Comparison of ENCODE assay signal across 16 cellular contexts in the genomic region with DNA sequence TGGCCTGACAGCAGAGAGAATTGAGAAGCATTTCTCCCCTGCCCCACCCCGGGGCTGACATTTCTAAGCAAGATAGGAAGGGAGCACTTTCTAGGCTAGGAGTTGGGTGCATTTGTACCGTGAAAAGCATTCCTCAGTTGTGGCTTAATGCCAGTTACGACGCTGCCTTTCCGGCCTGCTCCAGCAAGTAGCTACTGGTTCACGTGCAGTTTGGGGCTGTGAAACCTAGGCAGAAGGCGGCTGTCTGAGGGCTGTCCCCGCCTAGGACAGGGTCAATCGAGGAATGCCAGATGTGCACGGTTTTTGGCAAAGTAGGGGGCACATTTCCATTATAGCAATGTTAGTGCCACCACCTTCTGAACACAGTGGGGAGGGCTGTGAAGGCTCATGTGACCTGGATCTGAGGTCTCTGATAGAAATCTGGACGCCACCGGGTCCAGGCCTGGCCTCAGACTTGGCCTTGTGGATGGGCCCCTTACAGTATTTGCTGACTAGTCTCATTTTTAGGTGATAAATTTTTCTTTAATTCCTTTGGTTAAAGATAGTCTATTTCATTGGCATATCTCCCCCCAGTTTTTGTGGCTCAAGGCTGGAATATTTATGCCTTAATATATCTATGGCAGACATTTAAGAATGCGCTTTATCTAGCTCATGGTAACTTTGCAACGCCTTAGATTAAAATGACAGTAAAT.
"Had no signal": no experiment of that assay in that cellular context is flagged by ENCODE, and none has a peak within 500 bp of the region (broad histone marks: within the 10 kb centered on the region; RNA-seq: fewer than 3 reads in every experiment).

No MANE protein-coding gene starts in this region.

- H3K27ac Mint-ChIP-seq: activated naive CD8-positive, alpha-beta T cell; natural killer cell had no signal

- H3K27me3 Mint-ChIP-seq: activated naive CD8-positive, alpha-beta T cell; stimulated activated naive CD8-positive, alpha-beta T cell treated with anti-CD3 and anti-CD28 coated beads, Interleukin-15, amount 100 ng/mL, for 72 hours had no signal

- ATAC-seq: mucosa of descending colon; natural killer cell; stimulated activated naive CD8-positive, alpha-beta T cell treated with anti-CD3 and anti-CD28 coated beads, Interleukin-15, amount 100 ng/mL, for 72 hours had no signal

- H3K27ac ChIP-seq: dorsolateral prefrontal cortex, esophagus squamous epithelium, thyroid gland, vagina had no signal

- H3K4me3 Mint-ChIP-seq: activated naive CD8-positive, alpha-beta T cell; natural killer cell; stimulated activated naive CD8-positive, alpha-beta T cell treated with anti-CD3 and anti-CD28 coated beads, Interleukin-15, amount 100 ng/mL, for 72 hours had no signal

- H3K4me3 ChIP-seq: dorsolateral prefrontal cortex, esophagus squamous epithelium, lung, mucosa of descending colon, thyroid gland, vagina had no signal

- H3K9me3 Mint-ChIP-seq: natural killer cell; stimulated activated naive CD8-positive, alpha-beta T cell treated with anti-CD3 and anti-CD28 coated beads, Interleukin-15, amount 100 ng/mL, for 72 hours had no signal

- H3K9me3 ChIP-seq: esophagus squamous epithelium, mucosa of descending colon, thyroid gland, vagina had no signal

- DNase-seq: activated CD4-positive, alpha-beta T cell treated with anti-CD3 and anti-CD28 coated beads, Interleukin-2, amount 50 U/mL, for 4 hours; activated gamma-delta T cell; activated T-cell treated with anti-CD3 and anti-CD28 coated beads, Interleukin-2, amount 50 U/mL, for 48 hours; amygdala; dorsolateral prefrontal cortex; esophagus squamous epithelium; hippocampal formation; mucosa of descending colon; natural killer cell; occipital lobe; stimulated activated CD4-positive, alpha-beta T cell treated with anti-CD3 and anti-CD28 coated beads, Interleukin-4, amount 100 ng/mL, for 4 hours; stimulated activated naive CD8-positive, alpha-beta T cell treated with anti-CD3 and anti-CD28 coated beads, Interleukin-15, amount 100 ng/mL, for 72 hours; thyroid gland had no signal

- H3K27me3 ChIP-seq: dorsolateral prefrontal cortex, esophagus squamous epithelium, thyroid gland, vagina had no signal
